Comparison of ENCODE assay signal across 8 cellular contexts in the genomic region with DNA sequence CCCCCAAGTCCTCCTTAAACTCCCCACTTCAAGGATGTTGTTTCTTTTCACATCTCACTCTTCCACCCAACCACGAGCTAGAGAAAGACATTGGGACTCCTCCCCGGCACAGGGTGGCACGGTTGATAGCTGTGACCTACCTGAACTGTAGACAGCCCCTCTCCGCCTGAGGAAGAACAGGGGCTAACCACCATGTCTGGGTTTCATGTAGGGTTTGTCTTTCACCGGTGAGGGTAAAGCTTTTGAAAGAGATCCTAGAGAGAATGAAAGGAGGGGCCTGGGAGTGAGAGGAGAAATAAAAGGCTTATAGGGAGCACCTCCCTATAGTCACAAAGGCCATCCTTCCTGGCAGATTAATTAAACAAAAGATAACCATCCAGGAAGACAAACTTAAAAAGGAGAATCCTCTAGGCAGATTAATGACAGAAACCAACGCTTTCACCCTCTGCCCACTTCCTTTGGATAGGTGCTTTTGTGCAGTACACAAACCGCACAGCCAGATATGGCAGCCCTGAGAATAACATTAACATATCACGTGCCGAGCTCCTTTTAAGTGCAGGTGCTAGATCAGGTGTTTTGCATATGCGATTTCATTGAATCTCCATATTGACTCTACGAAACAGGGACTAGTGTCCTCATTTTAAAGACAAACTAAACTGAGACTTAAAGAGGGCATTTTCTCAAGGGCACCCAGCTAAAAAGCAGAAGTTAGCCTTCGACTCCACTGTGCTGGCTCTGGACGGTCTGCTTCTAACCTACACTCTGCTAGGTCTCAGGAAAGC.
A peak's percentile ranks its signal among the peaks of the same experiment; 100 is the strongest.
DNase-seq lines count a peak whose midpoint lies in the region; ATAC-seq and TF ChIP-seq lines count a peak whose summit lies in the region.

No MANE protein-coding gene starts in this region.

- no peaks in the 10 kb centered on the region for H3K36me3 Mint-ChIP-seq in activated naive CD8-positive, alpha-beta T cell

- no peak for TF ChIP-seq POLR2A in erythroblast (IDR thresholded peaks at IDR 0.05; ENCODE audit: low read length)

- DNase-seq in activated T-cell treated with anti-CD3 and anti-CD28 coated beads for 24 hours (ENCODE audit: low read depth) (peak; percentile 33), NCI-H345 treated with DMSO at 0.1 percent for 48 hours (lab: John Stamatoyannopoulos, UW; ENCODE audit: unreplicated experiment) (peak; percentile 94), mucosa of gallbladder (ENCODE audit: low spot score) (no peak), erythroblast (lab: John Stamatoyannopoulos, UW) (no peak), anterior cingulate cortex (lab: John Stamatoyannopoulos, UW) (no peak)
- DNase-seq in activated T-cell treated with anti-CD3 and anti-CD28 coated beads, Interleukin-2, amount 50 U/mL, for 1 hour: no peak

- peak overlapping the region; percentile 65 for H3K4me3 Mint-ChIP-seq in activated naive CD8-positive, alpha-beta T cell

- H3K4me1 Mint-ChIP-seq in activated naive CD8-positive, alpha-beta T cell (ENCODE audit: low read depth): peaks cover 42% of the 10 kb centered on the region

- H3K9me3 Mint-ChIP-seq in activated naive CD8-positive, alpha-beta T cell (ENCODE audit: low read depth): no peaks in the 10 kb centered on the region

- peak overlapping the region; percentile 84 for H3K27ac Mint-ChIP-seq in activated naive CD8-positive, alpha-beta T cell

- ATAC-seq in HG02973 (IDR thresholded peaks at IDR 0.05; ENCODE audit: unreplicated experiment): peak; percentile 68

- H3K27me3 Mint-ChIP-seq in activated naive CD8-positive, alpha-beta T cell: no peaks in the 10 kb centered on the region

Comparison
In these comparisons a context has a peak if more than half of its experiments do, and no peak if none do; other contexts are left out.
1. DNase-seq: peak in activated T-cell treated with anti-CD3 and anti-CD28 coated beads for 24 hours (single experiment) and NCI-H345 treated with DMSO at 0.1 percent for 48 hours (single experiment); none in activated T-cell treated with anti-CD3 and anti-CD28 coated beads, Interleukin-2, amount 50 U/mL, for 1 hour (single experiment), mucosa of gallbladder (single experiment), erythroblast (0 of 2) and anterior cingulate cortex (0 of 58).